ENCODE assay signal across 20 cellular contexts in the genomic region with DNA sequence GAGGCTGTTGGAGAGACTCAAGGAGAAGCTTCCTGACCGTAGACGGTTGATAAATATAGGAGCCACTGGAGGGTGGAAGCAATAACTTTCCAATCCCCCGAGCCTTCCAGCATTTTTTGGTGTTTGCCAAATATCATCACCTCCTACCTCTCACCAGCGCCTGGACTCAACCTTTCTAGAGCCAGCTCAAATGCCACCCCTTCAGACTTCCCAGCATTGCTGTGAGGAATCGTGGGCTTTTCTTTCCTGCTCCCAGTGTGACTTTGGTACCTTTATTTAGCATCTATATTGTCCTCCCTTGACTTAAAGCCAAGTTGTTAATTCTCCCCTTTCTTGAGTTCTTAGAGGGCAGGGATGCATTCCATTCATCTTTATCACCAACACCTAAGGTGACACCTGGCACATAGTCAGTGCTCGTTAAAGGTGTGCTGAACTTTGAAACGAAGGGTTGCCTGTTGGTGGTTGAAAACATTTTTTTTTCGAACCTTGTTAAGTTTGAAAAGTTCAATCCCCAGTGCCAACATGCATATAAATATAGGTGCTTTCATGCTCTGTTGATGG. TPM values are rescaled to one million over a fixed set of nuclear protein-coding genes. Genes with fewer than 3 reads are reported as not detected.
DNase-seq lines count a peak whose midpoint lies in the region; ATAC-seq and TF ChIP-seq lines count a peak whose summit lies in the region.
"Had no signal": no experiment of that assay in that cellular context is flagged by ENCODE, and none has a peak within 500 bp of the region (broad histone marks: within the 10 kb centered on the region; RNA-seq: fewer than 3 reads in every experiment).

No MANE protein-coding gene starts in this region.

- H3K27me3 ChIP-seq in CD4-positive, alpha-beta memory T cell (ENCODE audit: insufficient read depth, low read length), result no peaks in the 10 kb centered on the region
- H3K27me3 ChIP-seq in HCT116 (ENCODE audit: insufficient read depth, low read length) (no peaks in the 10 kb centered on the region), colonic mucosa (no peaks in the 10 kb centered on the region)
- H3K27me3 ChIP-seq in naive thymus-derived CD4-positive, alpha-beta T cell (ENCODE audit: control insufficient read depth in 2 of 2, insufficient read depth in 2 of 2, low read length in 2 of 2), result no peaks in the 10 kb centered on the region

- no peak for TF ChIP-seq CTCF in HCT116 (IDR thresholded peaks at IDR 0.05 in 2 of 3, conservative IDR thresholded peaks at IDR 0.05 in 1 of 3; ENCODE audit: borderline replicate concordance in 1 of 3, insufficient read depth in 1 of 3, low read depth in 2 of 3, low read length in 2 of 3)
- no peak for TF ChIP-seq CTCF in colonic mucosa (IDR thresholded peaks at IDR 0.05)

- peaks cover 71 to 100% (median 90%) of the 10 kb centered on the region in 4 donors for H3K4me1 Mint-ChIP-seq in CD4-positive, alpha-beta memory T cell
- peaks cover 97% of the 10 kb centered on the region for H3K4me1 Mint-ChIP-seq in activated naive CD8-positive, alpha-beta T cell treated with anti-CD3 and anti-CD28 coated beads for 36 hours
- H3K4me1 Mint-ChIP-seq in naive thymus-derived CD4-positive, alpha-beta T cell, result peaks cover 59 to 100% (median 96%) of the 10 kb centered on the region in 7 donors

- peak overlapping the region; percentile 56 for H2AFZ ChIP-seq in HCT116 (ENCODE audit: low read depth, low read length, poor library complexity, severe bottlenecking)

- RAD21 ChIA-PET in HCT116 (lab: Charles Lee; ENCODE audit: low non-redundant PET in 1 of 2, low total read pairs in 2 of 2, uncharacterized antibody in 2 of 2, unreplicated experiment in 2 of 2), result no interaction called here

- H3K9me2 ChIP-seq in HCT116 (ENCODE audit: insufficient read depth), result no peaks in the 10 kb centered on the region

- CTCF ChIA-PET in CD4-positive, alpha-beta memory T cell (lab: Charles Lee; ENCODE audit: partially characterized antibody), result interaction anchor here (1.0 kb wide), 1 partner anchor 40 kb away, joined by 5 read pairs; no protein-coding TSS in a partner anchor
- CTCF ChIA-PET in HCT116 (lab: Charles Lee), result interaction anchor here (1.3 kb wide), 1 partner anchor 19 kb away, joined by 3 read pairs; no protein-coding TSS in a partner anchor
- CTCF ChIA-PET in naive thymus-derived CD4-positive, alpha-beta T cell (lab: Charles Lee), result interaction anchor here (0.8 to 1.3 kb wide), 3 partner anchors 15 to 269 kb away, joined by 3 to 4 read pairs (median 3); no protein-coding TSS in a partner anchor

- peak; percentile 60 for ATAC-seq in HCT116
- ATAC-seq in naive thymus-derived CD4-positive, alpha-beta T cell, result no peak
- ATAC-seq in GM21737 (IDR thresholded peaks at IDR 0.05; ENCODE audit: unreplicated experiment), result no peak
- no peak for ATAC-seq in HG02678 (IDR thresholded peaks at IDR 0.05; ENCODE audit: unreplicated experiment)
- ATAC-seq: PC-3 had no signal

- H3K36me3 ChIP-seq in CD4-positive, alpha-beta memory T cell (ENCODE audit: insufficient read depth, low read length), result no peaks in the 10 kb centered on the region
- no peaks in the 10 kb centered on the region for H3K36me3 ChIP-seq in HCT116 (ENCODE audit: control insufficient read depth in 1 of 2, insufficient read depth in 2 of 2, low read length in 2 of 2)
- no peaks in the 10 kb centered on the region for H3K36me3 ChIP-seq in naive thymus-derived CD4-positive, alpha-beta T cell (ENCODE audit: control insufficient read depth in 2 of 3, insufficient read depth in 3 of 3, low read length in 3 of 3)
- no peaks in the 10 kb centered on the region for H3K36me3 ChIP-seq in colonic mucosa

- H3K27ac Mint-ChIP-seq in CD4-positive, alpha-beta memory T cell, result peak overlapping the region; percentile 94 to 100 (median 99)
- peak overlapping the region; percentile 23 for H3K27ac Mint-ChIP-seq in activated naive CD8-positive, alpha-beta T cell treated with anti-CD3 and anti-CD28 coated beads for 36 hours
- peak overlapping the region; percentile 60 to 100 (median 99) for H3K27ac Mint-ChIP-seq in naive thymus-derived CD4-positive, alpha-beta T cell

- peaks cover 0 to 1% of the 10 kb centered on the region in 2 donors for H3K36me3 Mint-ChIP-seq in CD4-positive, alpha-beta memory T cell
- peaks cover 27% of the 10 kb centered on the region for H3K36me3 Mint-ChIP-seq in activated naive CD8-positive, alpha-beta T cell treated with anti-CD3 and anti-CD28 coated beads for 36 hours
- peaks cover 0 to 39% (median 0%) of the 10 kb centered on the region in 5 donors for H3K36me3 Mint-ChIP-seq in naive thymus-derived CD4-positive, alpha-beta T cell

- no peaks in the 10 kb centered on the region for H3K9me3 ChIP-seq in CD4-positive, alpha-beta memory T cell (ENCODE audit: control insufficient read depth in 1 of 2, low read length in 2 of 2)
- no peaks in the 10 kb centered on the region for H3K9me3 ChIP-seq in HCT116 (ENCODE audit: control insufficient read depth in 1 of 2, insufficient read depth in 1 of 2, low read depth in 1 of 2, low read length in 2 of 2)
- no peaks in the 10 kb centered on the region for H3K9me3 ChIP-seq in naive thymus-derived CD4-positive, alpha-beta T cell (ENCODE audit: control insufficient read depth in 2 of 3, low read length in 3 of 3)
- no peaks in the 10 kb centered on the region for H3K9me3 ChIP-seq in colonic mucosa

- H4K20me1 ChIP-seq in HCT116 (ENCODE audit: insufficient read depth), result no peaks in the 10 kb centered on the region

- H3K4me1 ChIP-seq in CD4-positive, alpha-beta memory T cell (ENCODE audit: insufficient read depth, low read length), result peaks cover 100% of the 10 kb centered on the region
- H3K4me1 ChIP-seq in HCT116 (ENCODE audit: control insufficient read depth in 1 of 2, insufficient read depth in 2 of 2, low read length in 2 of 2) (peaks cover 8 to 14% of the 10 kb centered on the region in 2 experiments), colonic mucosa (no peaks in the 10 kb centered on the region)
- H3K4me1 ChIP-seq in naive thymus-derived CD4-positive, alpha-beta T cell (ENCODE audit: control insufficient read depth in 2 of 2, insufficient read depth in 2 of 2, low read length in 2 of 2), result peaks cover 79 to 100% of the 10 kb centered on the region in 2 donors

- H3K4me3 Mint-ChIP-seq in CD4-positive, alpha-beta memory T cell, result peak overlapping the region in 3 of 8 donors; percentile 23 to 89 (median 33)
- H3K4me3 Mint-ChIP-seq in activated naive CD8-positive, alpha-beta T cell treated with anti-CD3 and anti-CD28 coated beads for 36 hours, result peak overlapping the region; percentile 11
- H3K4me3 Mint-ChIP-seq in naive thymus-derived CD4-positive, alpha-beta T cell, result peak overlapping the region in 9 of 10 donors; percentile 35 to 90 (median 77)
- H3K4me3 Mint-ChIP-seq: nephron progenitor cell had no signal

- H3K9ac ChIP-seq in HCT116 (ENCODE audit: low read length), result no peak overlapping the region
- H3K9ac ChIP-seq in colonic mucosa (ENCODE audit: low read depth in 2 of 2, low read length in 2 of 2), result no peak overlapping the region

- H3K27ac ChIP-seq in CD4-positive, alpha-beta memory T cell (ENCODE audit: low read depth, low read length), result peak overlapping the region; percentile 92
- H3K27ac ChIP-seq in HCT116 (ENCODE audit: low read depth, low read length), result no peak overlapping the region
- H3K27ac ChIP-seq in naive thymus-derived CD4-positive, alpha-beta T cell (ENCODE audit: low read depth, low read length), result peak overlapping the region; percentile 94
- H3K27ac ChIP-seq in colonic mucosa, result no peak overlapping the region
- H3K27ac ChIP-seq: coronary artery had no signal

- TF ChIP-seq POLR2A in HCT116 (IDR thresholded peaks at IDR 0.05; ENCODE audit: borderline replicate concordance, extremely low read depth, insufficient read depth, insufficient read length), result no peak

- no peak for TF ChIP-seq RAD21 in HCT116 (IDR thresholded peaks at IDR 0.05; ENCODE audit: low read depth)

- BruUV-seq in HCT116 (replicated peaks; lab: Mats Ljungman, UMichigan), result no TSS peak

- POLR2A ChIA-PET in CD4-positive, alpha-beta memory T cell (lab: Charles Lee; ENCODE audit: partially characterized antibody), result interaction anchor here (1.0 to 1.3 kb wide), 5 partner anchors 18 to 40 kb away, joined by 5 to 9 read pairs (median 6); partner anchors contain the start of gene CCR7
- POLR2A ChIA-PET in HCT116 (lab: Charles Lee), result no interaction called here
- POLR2A ChIA-PET in naive thymus-derived CD4-positive, alpha-beta T cell (lab: Charles Lee), result interaction anchor here (0.7 to 1.5 kb wide), 11 partner anchors 9 to 46 kb away, joined by 3 to 31 read pairs (median 6); partner anchors contain the start of gene CCR7

- H3K4me3 ChIP-seq in CD4-positive, alpha-beta memory T cell (ENCODE audit: low read length in 2 of 2), result no peak overlapping the region
- no peak overlapping the region for H3K4me3 ChIP-seq in HCT116 (replicated peaks in 1 of 2; ENCODE audit: low read depth in 1 of 2, low read length in 2 of 2)
- H3K4me3 ChIP-seq in naive thymus-derived CD4-positive, alpha-beta T cell (ENCODE audit: low read length), result no peak overlapping the region
- H3K4me3 ChIP-seq in colonic mucosa, result no peak overlapping the region
- H3K4me3 ChIP-seq: coronary artery had no signal

- H3K27me3 Mint-ChIP-seq in CD4-positive, alpha-beta memory T cell, result no peaks in the 10 kb centered on the region
- H3K27me3 Mint-ChIP-seq in activated naive CD8-positive, alpha-beta T cell treated with anti-CD3 and anti-CD28 coated beads for 36 hours, result no peaks in the 10 kb centered on the region
- no peaks in the 10 kb centered on the region for H3K27me3 Mint-ChIP-seq in naive thymus-derived CD4-positive, alpha-beta T cell

- intact Hi-C loops in CD4-positive, alpha-beta memory T cell (cut with micrococcal nuclease), result no loop called here
- intact Hi-C loops in HCT116 (cut with micrococcal nuclease) (no loop called here), colonic mucosa (cut with DNase I) (no loop called here)
- intact Hi-C loops in naive thymus-derived CD4-positive, alpha-beta T cell (cut with micrococcal nuclease), result loop anchor here in 1 of 2 donors (10.0 kb wide), 1 partner anchor 496 kb away; the partner anchor contains the start of gene NR1D1

- H3K9me3 Mint-ChIP-seq in CD4-positive, alpha-beta memory T cell, result no peaks in the 10 kb centered on the region
- peaks cover 13% of the 10 kb centered on the region for H3K9me3 Mint-ChIP-seq in activated naive CD8-positive, alpha-beta T cell treated with anti-CD3 and anti-CD28 coated beads for 36 hours
- peaks cover 0 to 3% (median 0%) of the 10 kb centered on the region in 11 donors for H3K9me3 Mint-ChIP-seq in naive thymus-derived CD4-positive, alpha-beta T cell
- H3K9me3 Mint-ChIP-seq: nephron progenitor cell had no signal

- H3K4me2 ChIP-seq in HCT116 (ENCODE audit: low read length), result peak overlapping the region; percentile 40

- DNase-seq in CD4-positive, alpha-beta memory T cell, result no peak
- peak; percentile 6 for DNase-seq in HCT116 (ENCODE audit: low read depth, low spot score)
- no peak for DNase-seq in activated naive CD8-positive, alpha-beta T cell treated with anti-CD3 and anti-CD28 coated beads for 36 hours
- no peak for DNase-seq in naive thymus-derived CD4-positive, alpha-beta T cell
- DNase-seq in colonic mucosa, result no peak
- DNase-seq: activated CD4-positive, alpha-beta T cell treated with anti-CD3 and anti-CD28 coated beads for 1 hour; AML-193; foreskin fibroblast; hippocampal formation; kidney; NCI-H1417; NCI-H2171; NCI-H774; nephron progenitor cell; PC-3; stimulated activated CD4-positive, alpha-beta T cell treated with anti-CD3 and anti-CD28 coated beads, Interleukin-2, amount 100 ng/mL, for 48 hours had no signal

- H3K79me2 ChIP-seq in HCT116 (ENCODE audit: insufficient read depth, low read length), result no peaks in the 10 kb centered on the region

RNA-seq across cellular contexts. Expression of gene CCR7, which starts 35.3 kb away (rescaled TPM):
- 100 to 1,000 TPM; 268 to 269 TPM for total RNA-seq in CD4-positive, alpha-beta memory T cell
- polyA plus RNA-seq in CD4-positive, alpha-beta memory T cell, result 100 to 1,000 TPM; 436 to 502 TPM
- total RNA-seq in HCT116 (2021; ENCODE audit: unreplicated experiment), result 0.69 TPM
- polyA plus RNA-seq in HCT116 (2012), result 0.15 TPM in 1 of 2 replicates, not detected in the other
- 100 to 1,000 TPM; 260 to 274 TPM for total RNA-seq in activated naive CD8-positive, alpha-beta T cell treated with anti-CD3 and anti-CD28 coated beads for 36 hours
- 100 to 1,000 TPM; 153 to 675 (median 262) TPM for total RNA-seq in naive thymus-derived CD4-positive, alpha-beta T cell
- 1,000 to 10,000 TPM; 1,350 to 2,301 TPM for polyA plus RNA-seq in naive thymus-derived CD4-positive, alpha-beta T cell
- 1 to 10 TPM in 1 of 2 donors, under 1 TPM in 1; 0.72 to 1.9 TPM for total RNA-seq in colonic mucosa
- total RNA-seq: G401, PC-3 had no signal

RNA-seq across cellular contexts. Expression of gene SMARCE1, which starts 47.1 kb away (rescaled TPM):
- 10 to 100 TPM; 87.6 to 91.0 TPM for total RNA-seq in CD4-positive, alpha-beta memory T cell
- 100 to 1,000 TPM; 148 to 197 TPM for polyA plus RNA-seq in CD4-positive, alpha-beta memory T cell
- total RNA-seq in HCT116 (2021; ENCODE audit: unreplicated experiment) (136 TPM), colonic mucosa (10 to 100 TPM; 73.0 to 80.9 TPM)
- 102 and 115 TPM in 2 replicates for polyA plus RNA-seq in HCT116 (2012)
- 100 to 1,000 TPM; 107 to 118 TPM for total RNA-seq in activated naive CD8-positive, alpha-beta T cell treated with anti-CD3 and anti-CD28 coated beads for 36 hours
- 100 to 1,000 TPM in 1 of 5 experiments, 10 to 100 TPM in 4; 65.4 to 101 (median 79.2) TPM for total RNA-seq in naive thymus-derived CD4-positive, alpha-beta T cell
- polyA plus RNA-seq in naive thymus-derived CD4-positive, alpha-beta T cell, result 100 to 1,000 TPM; 142 to 184 TPM

Comparison
In these comparisons a context has a peak if more than half of its experiments do, and no peak if none do; other contexts are left out.
1. H3K27ac ChIP-seq: peak in CD4-positive, alpha-beta memory T cell (single experiment) and naive thymus-derived CD4-positive, alpha-beta T cell (single experiment); none in HCT116 (single experiment) and colonic mucosa (single experiment).
2. H3K27ac Mint-ChIP-seq: peak in every context shown above with its lines; median percentile 99 in CD4-positive, alpha-beta memory T cell; 99 in naive thymus-derived CD4-positive, alpha-beta T cell; 23 in activated naive CD8-positive, alpha-beta T cell treated with anti-CD3 and anti-CD28 coated beads for 36 hours.
3. RNA of gene CCR7, which starts 35.3 kb away (total RNA-seq): 260 to 274 TPM in activated naive CD8-positive, alpha-beta T cell treated with anti-CD3 and anti-CD28 coated beads for 36 hours, 268 to 269 TPM in CD4-positive, alpha-beta memory T cell and 153 to 675 TPM in naive thymus-derived CD4-positive, alpha-beta T cell; 0.72 to 1.9 TPM in colonic mucosa and 0.69 TPM in HCT116 (single experiment); every median in the first group is over 10 times any median in the second.